In the genomic region with DNA sequence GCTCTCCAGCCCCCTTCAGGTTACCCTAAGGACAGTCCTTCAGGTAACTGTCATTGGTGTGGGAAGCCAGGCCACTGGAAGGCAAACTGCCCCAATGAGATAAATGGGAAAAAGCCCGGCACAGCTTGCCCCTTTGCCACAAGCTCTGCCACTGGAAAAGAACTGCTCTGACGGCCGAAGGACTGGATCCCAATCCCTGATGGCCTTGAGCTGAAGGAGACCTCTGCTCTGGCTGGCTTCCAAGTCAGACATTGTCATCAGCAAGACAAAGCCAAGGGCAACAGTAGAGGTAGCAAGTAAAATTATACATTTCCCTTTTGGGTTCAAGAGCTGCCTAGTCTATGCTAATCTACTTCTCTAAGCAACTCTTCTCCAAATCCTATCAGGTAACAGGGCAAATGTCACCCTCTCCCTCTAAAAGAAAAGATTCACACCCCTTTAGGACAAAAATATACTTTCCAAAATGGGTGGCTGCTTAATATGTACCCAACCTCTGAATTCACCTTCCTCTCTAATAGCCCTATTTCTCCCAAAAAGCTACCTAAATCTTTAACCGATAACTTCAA, we compare ENCODE assay signal across 1 cellular context.
TF ChIP-seq lines count a peak whose summit lies in the region.

No MANE protein-coding gene starts in this region.

TF ChIP-seq in K562, 482 proteins besides CTCF, POLR2A, EP300 and RAD21 (continued from another document and continues in another):
- TF ChIP-seq WHSC1 (IDR thresholded peaks at IDR 0.05; ENCODE audit: low read length) (no peak), ZBTB17 (CRISPR knock-in tag; IDR thresholded peaks at IDR 0.05) (no peak), STAG1 (CRISPR knock-in tag; IDR thresholded peaks at IDR 0.05; ENCODE audit: borderline replicate concordance) (no peak), RNF2 (IDR thresholded peaks at IDR 0.05) (no peak), CREBBP (IDR thresholded peaks at IDR 0.05; ENCODE audit: low read depth, low read length) (no peak), ZBTB26 (CRISPR knock-in tag; IDR thresholded peaks at IDR 0.05) (no peak), PCBP2 (IDR thresholded peaks at IDR 0.05; ENCODE audit: low read depth, low read length, poor library complexity, severe bottlenecking) (no peak), CREB1 (IDR thresholded peaks at IDR 0.05) (no peak), CREB1 (CRISPR knock-in tag; IDR thresholded peaks at IDR 0.05) (no peak), LEF1 (IDR thresholded peaks at IDR 0.05) (no peak), HMG20B (CRISPR knock-in tag; IDR thresholded peaks at IDR 0.05) (no peak), PYGO2 (tag; IDR thresholded peaks at IDR 0.05) (no peak), GTF2A2 (tag; IDR thresholded peaks at IDR 0.05) (0 out of 2 replicates have a peak, but pooled peaks have one; percentile 24), EP400 (IDR thresholded peaks at IDR 0.05) (no peak), PML (IDR thresholded peaks at IDR 0.05; ENCODE audit: low read length) (no peak), HDAC8 (tag; IDR thresholded peaks at IDR 0.05) (0 out of 2 replicates have a peak, but pooled peaks have one; percentile 25), HMG20A (CRISPR knock-in tag; conservative IDR thresholded peaks at IDR 0.05) (no peak), MCM3 (IDR thresholded peaks at IDR 0.05) (no peak), KHSRP (IDR thresholded peaks at IDR 0.05) (no peak), ZNF695 (CRISPR knock-in tag; IDR thresholded peaks at IDR 0.05) (no peak), CBX2 (IDR thresholded peaks at IDR 0.05; ENCODE audit: insufficient read depth, low read length, poor library complexity, severe bottlenecking) (no peak), ZNF197 (CRISPR knock-in tag; IDR thresholded peaks at IDR 0.05; ENCODE audit: low read depth) (no peak), TEAD4 (IDR thresholded peaks at IDR 0.05; ENCODE audit: low read length) (no peak), TEAD4 (CRISPR knock-in tag; IDR thresholded peaks at IDR 0.05; ENCODE audit: borderline replicate concordance) (no peak), RBM22 (IDR thresholded peaks at IDR 0.05; ENCODE audit: low read depth, low read length, poor library complexity, severe bottlenecking) (no peak), NFRKB (IDR thresholded peaks at IDR 0.05; ENCODE audit: low read depth) (peak; percentile 54), GABPB2 (CRISPR knock-in tag; conservative IDR thresholded peaks at IDR 0.05) (no peak), PCBP1 (IDR thresholded peaks at IDR 0.05; ENCODE audit: low read depth, low read length, poor library complexity, severe bottlenecking) (no peak), CCNT2 (IDR thresholded peaks at IDR 0.05; ENCODE audit: borderline replicate concordance, extremely low read depth, insufficient read length, low read depth, low read length) (no peak), HLTF (IDR thresholded peaks at IDR 0.05) (no peak), SMAD2 (IDR thresholded peaks at IDR 0.05; ENCODE audit: low read depth, low read length) (no peak), ZNF583 (CRISPR knock-in tag; IDR thresholded peaks at IDR 0.05) (0 out of 2 replicates have a peak, but pooled peaks have one; percentile 19), CHD2 (IDR thresholded peaks at IDR 0.05; ENCODE audit: low read depth, low read length) (no peak), NCOR1 (IDR thresholded peaks at IDR 0.05) (no peak), RCOR1 (IDR thresholded peaks at IDR 0.05; ENCODE audit: borderline replicate concordance in 1 of 2, low read depth in 2 of 2, low read length in 2 of 2) (0 out of 4 replicates have a peak, but pooled peaks of 1 of the 2 experiments have one; percentile 4), OTX1 (CRISPR knock-in tag; IDR thresholded peaks at IDR 0.05) (0 out of 2 replicates have a peak, but pooled peaks have one; percentile 9), EHMT2 (IDR thresholded peaks at IDR 0.05) (no peak), TCF7L2 (IDR thresholded peaks at IDR 0.05; ENCODE audit: low read depth, low read length) (no peak), MTA3 (IDR thresholded peaks at IDR 0.05; ENCODE audit: borderline replicate concordance) (0 out of 2 replicates have a peak, but pooled peaks have one; percentile 23), HOXB6 (CRISPR knock-in tag; IDR thresholded peaks at IDR 0.05; ENCODE audit: borderline replicate concordance) (no peak), NELFE (IDR thresholded peaks at IDR 0.05; ENCODE audit: insufficient read depth, insufficient read length) (no peak), ZNF707 (CRISPR knock-in tag; conservative IDR thresholded peaks at IDR 0.05) (no peak), ZFP91 (CRISPR knock-in tag; IDR thresholded peaks at IDR 0.05) (no peak), NEUROD1 (IDR thresholded peaks at IDR 0.05; ENCODE audit: borderline replicate concordance, low read depth, low read length, partially characterized antibody) (no peak), SOX6 (IDR thresholded peaks at IDR 0.05) (no peak), HES1 (IDR thresholded peaks at IDR 0.05; ENCODE audit: low read depth) (no peak), HIVEP1 (CRISPR knock-in tag; IDR thresholded peaks at IDR 0.05) (no peak)
- TF ChIP-seq, protein P1, sequence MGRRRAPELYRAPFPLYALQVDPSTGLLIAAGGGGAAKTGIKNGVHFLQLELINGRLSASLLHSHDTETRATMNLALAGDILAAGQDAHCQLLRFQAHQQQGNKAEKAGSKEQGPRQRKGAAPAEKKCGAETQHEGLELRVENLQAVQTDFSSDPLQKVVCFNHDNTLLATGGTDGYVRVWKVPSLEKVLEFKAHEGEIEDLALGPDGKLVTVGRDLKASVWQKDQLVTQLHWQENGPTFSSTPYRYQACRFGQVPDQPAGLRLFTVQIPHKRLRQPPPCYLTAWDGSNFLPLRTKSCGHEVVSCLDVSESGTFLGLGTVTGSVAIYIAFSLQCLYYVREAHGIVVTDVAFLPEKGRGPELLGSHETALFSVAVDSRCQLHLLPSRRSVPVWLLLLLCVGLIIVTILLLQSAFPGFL (CRISPR knock-in tag; IDR thresholded peaks at IDR 0.05), result no peak
- TF ChIP-seq, protein P2, sequence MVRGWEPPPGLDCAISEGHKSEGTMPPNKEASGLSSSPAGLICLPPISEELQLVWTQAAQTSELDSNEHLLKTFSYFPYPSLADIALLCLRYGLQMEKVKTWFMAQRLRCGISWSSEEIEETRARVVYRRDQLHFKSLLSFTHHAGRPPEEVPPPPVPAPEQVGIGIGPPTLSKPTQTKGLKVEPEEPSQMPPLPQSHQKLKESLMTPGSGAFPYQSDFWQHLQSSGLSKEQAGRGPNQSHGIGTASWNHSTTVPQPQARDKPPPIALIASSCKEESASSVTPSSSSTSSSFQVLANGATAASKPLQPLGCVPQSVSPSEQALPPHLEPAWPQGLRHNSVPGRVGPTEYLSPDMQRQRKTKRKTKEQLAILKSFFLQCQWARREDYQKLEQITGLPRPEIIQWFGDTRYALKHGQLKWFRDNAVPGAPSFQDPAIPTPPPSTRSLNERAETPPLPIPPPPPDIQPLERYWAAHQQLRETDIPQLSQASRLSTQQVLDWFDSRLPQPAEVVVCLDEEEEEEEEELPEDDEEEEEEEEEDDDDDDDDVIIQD (CRISPR knock-in tag; IDR thresholded peaks at IDR 0.05), result 0 out of 2 replicates have a peak, but pooled peaks have one; percentile 64
- TF ChIP-seq, protein P3, sequence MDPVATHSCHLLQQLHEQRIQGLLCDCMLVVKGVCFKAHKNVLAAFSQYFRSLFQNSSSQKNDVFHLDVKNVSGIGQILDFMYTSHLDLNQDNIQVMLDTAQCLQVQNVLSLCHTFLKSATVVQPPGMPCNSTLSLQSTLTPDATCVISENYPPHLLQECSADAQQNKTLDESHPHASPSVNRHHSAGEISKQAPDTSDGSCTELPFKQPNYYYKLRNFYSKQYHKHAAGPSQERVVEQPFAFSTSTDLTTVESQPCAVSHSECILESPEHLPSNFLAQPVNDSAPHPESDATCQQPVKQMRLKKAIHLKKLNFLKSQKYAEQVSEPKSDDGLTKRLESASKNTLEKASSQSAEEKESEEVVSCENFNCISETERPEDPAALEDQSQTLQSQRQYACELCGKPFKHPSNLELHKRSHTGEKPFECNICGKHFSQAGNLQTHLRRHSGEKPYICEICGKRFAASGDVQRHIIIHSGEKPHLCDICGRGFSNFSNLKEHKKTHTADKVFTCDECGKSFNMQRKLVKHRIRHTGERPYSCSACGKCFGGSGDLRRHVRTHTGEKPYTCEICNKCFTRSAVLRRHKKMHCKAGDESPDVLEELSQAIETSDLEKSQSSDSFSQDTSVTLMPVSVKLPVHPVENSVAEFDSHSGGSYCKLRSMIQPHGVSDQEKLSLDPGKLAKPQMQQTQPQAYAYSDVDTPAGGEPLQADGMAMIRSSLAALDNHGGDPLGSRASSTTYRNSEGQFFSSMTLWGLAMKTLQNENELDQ (CRISPR knock-in tag; IDR thresholded peaks at IDR 0.05; ENCODE audit: borderline replicate concordance), result no peak
- TF ChIP-seq, protein P4, sequence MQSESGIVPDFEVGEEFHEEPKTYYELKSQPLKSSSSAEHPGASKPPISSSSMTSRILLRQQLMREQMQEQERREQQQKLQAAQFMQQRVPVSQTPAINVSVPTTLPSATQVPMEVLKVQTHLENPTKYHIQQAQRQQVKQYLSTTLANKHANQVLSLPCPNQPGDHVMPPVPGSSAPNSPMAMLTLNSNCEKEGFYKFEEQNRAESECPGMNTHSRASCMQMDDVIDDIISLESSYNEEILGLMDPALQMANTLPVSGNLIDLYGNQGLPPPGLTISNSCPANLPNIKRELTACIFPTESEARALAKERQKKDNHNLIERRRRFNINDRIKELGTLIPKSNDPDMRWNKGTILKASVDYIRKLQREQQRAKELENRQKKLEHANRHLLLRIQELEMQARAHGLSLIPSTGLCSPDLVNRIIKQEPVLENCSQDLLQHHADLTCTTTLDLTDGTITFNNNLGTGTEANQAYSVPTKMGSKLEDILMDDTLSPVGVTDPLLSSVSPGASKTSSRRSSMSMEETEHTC (IDR thresholded peaks at IDR 0.05), result no peak
- TF ChIP-seq, protein P5, sequence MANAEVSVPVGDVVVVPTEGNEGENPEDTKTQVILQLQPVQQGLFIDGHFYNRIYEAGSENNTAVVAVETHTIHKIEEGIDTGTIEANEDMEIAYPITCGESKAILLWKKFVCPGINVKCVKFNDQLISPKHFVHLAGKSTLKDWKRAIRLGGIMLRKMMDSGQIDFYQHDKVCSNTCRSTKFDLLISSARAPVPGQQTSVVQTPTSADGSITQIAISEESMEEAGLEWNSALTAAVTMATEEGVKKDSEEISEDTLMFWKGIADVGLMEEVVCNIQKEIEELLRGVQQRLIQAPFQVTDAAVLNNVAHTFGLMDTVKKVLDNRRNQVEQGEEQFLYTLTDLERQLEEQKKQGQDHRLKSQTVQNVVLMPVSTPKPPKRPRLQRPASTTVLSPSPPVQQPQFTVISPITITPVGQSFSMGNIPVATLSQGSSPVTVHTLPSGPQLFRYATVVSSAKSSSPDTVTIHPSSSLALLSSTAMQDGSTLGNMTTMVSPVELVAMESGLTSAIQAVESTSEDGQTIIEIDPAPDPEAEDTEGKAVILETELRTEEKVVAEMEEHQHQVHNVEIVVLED (CRISPR knock-in tag; IDR thresholded peaks at IDR 0.05), result no peak
- TF ChIP-seq, protein P6, sequence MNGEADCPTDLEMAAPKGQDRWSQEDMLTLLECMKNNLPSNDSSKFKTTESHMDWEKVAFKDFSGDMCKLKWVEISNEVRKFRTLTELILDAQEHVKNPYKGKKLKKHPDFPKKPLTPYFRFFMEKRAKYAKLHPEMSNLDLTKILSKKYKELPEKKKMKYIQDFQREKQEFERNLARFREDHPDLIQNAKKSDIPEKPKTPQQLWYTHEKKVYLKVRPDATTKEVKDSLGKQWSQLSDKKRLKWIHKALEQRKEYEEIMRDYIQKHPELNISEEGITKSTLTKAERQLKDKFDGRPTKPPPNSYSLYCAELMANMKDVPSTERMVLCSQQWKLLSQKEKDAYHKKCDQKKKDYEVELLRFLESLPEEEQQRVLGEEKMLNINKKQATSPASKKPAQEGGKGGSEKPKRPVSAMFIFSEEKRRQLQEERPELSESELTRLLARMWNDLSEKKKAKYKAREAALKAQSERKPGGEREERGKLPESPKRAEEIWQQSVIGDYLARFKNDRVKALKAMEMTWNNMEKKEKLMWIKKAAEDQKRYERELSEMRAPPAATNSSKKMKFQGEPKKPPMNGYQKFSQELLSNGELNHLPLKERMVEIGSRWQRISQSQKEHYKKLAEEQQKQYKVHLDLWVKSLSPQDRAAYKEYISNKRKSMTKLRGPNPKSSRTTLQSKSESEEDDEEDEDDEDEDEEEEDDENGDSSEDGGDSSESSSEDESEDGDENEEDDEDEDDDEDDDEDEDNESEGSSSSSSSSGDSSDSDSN (IDR thresholded peaks at IDR 0.05; ENCODE audit: borderline replicate concordance in 1 of 2, low read depth in 2 of 2, low read length in 2 of 2), result no peak
- TF ChIP-seq, protein P7, sequence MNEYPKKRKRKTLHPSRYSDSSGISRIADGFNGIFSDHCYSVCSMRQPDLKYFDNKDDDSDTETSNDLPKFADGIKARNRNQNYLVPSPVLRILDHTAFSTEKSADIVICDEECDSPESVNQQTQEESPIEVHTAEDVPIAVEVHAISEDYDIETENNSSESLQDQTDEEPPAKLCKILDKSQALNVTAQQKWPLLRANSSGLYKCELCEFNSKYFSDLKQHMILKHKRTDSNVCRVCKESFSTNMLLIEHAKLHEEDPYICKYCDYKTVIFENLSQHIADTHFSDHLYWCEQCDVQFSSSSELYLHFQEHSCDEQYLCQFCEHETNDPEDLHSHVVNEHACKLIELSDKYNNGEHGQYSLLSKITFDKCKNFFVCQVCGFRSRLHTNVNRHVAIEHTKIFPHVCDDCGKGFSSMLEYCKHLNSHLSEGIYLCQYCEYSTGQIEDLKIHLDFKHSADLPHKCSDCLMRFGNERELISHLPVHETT (CRISPR knock-in tag; conservative IDR thresholded peaks at IDR 0.05 in 1 of 2, IDR thresholded peaks at IDR 0.05 in 1 of 2), result 0 out of 4 replicates have a peak, but pooled peaks of 1 of the 2 experiments have one; percentile 18
